Comparison of ENCODE assay signal across 8 cellular contexts in the genomic region with DNA sequence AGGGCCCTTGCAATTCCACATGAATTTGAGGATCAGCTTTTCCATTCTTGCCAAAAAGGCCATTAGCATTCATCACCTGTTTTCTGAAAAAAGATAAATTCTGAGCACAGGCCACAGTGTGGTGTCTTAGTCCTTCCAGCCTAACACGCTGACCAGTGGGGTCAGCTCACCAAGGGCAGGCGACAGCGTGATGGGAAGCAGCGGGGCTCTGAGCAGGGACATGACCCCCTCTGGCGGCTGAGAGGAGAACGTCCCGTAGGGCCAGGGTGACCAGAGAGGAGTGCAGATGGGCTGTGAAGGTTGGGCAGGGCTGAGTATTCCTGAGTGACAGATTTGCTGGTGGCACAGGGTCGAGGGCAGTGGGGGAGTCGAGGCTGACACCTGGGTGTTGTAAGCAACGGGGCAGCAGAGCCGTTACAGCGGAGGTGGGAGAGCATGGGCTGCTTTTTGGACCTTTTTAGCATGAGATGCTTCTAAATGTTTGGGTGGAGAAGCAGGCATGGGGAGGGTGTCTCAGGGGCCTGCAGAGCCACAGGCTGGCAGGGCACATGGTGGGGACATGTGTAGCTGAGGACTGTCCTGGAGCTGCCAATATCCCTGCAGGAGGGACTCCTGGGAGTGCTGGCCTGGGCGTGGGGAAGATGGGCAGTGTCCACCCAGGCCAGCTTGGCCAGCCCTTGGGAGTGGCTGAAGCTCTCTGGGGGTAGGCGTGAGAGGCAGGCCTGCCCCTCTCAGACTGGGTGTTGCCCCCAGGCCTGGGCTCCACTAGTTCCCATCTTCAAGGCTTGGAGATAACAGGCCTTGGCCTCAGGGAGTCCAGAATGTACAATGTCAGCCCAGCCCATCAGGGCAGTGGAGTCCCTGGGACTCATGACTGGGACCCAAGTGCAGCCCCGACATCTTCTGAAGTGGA. TPM values are rescaled to one million over a fixed set of nuclear protein-coding genes. Genes with fewer than 3 reads are reported as not detected.
DNase-seq lines count a peak whose midpoint lies in the region; ATAC-seq and TF ChIP-seq lines count a peak whose summit lies in the region.

No MANE protein-coding gene starts in this region.

- H3K9ac ChIP-seq in GM23248 = no peak overlapping the region; the same call in 1 of the 2 replicates

- H3K4me1 ChIP-seq in GM23248 (ENCODE audit: insufficient read depth) (peaks cover 5% of the 10 kb centered on the region; the same call in 1 of the 2 replicates), right lobe of liver (peaks cover 3 to 18% (median 4%) of the 10 kb centered on the region in 4 donors)

- H3K4me2 ChIP-seq in GM23248 (ENCODE audit: unreplicated experiment) = no peak overlapping the region

- H3K4me3 ChIP-seq in GM23248 = no peak overlapping the region
- no peak overlapping the region for H3K4me3 ChIP-seq in coronary artery
- no peak overlapping the region for H3K4me3 ChIP-seq in right lobe of liver

- peak overlapping the region; percentile 16; the same call in 1 of the 2 replicates for H3K27ac ChIP-seq in GM23248
- peak overlapping the region in 1 of 2 donors; percentile 0 for H3K27ac ChIP-seq in coronary artery
- H3K27ac ChIP-seq in right lobe of liver = no peak overlapping the region

- no peaks in the 10 kb centered on the region for H3K27me3 ChIP-seq in GM23248 (replicated peaks; ENCODE audit: insufficient read depth)
- no peaks in the 10 kb centered on the region for H3K27me3 ChIP-seq in right lobe of liver

- no peaks in the 10 kb centered on the region for H3K9me3 ChIP-seq in GM23248 (ENCODE audit: low read depth)
- no peaks in the 10 kb centered on the region for H3K9me3 ChIP-seq in right lobe of liver

- TF ChIP-seq CTCF in coronary artery (IDR thresholded peaks at IDR 0.05) (peak; percentile 79), right lobe of liver (IDR thresholded peaks at IDR 0.05) (peak; percentile 89 to 93 (median 93))

- in situ Hi-C loops in ACHN (cut with HindIII; ENCODE audit: low pct_ligation_motif_present, low pct_unique_long_range_greater_than_20kb, low sequenced_read_pairs) = no loop called here
- in situ Hi-C loops in GM23248 (cut with MboI) = loop anchor here (10.0 kb wide), 1 partner anchor 102 kb away; no protein-coding TSS in a partner anchor

- H3K4me1 Mint-ChIP-seq in activated CD4-positive, alpha-beta T cell treated with anti-CD3 and anti-CD28 coated beads, Interleukin-2, amount 10 ng/mL, durations not matched to agents 24 days and 14 days = peaks cover 12% of the 10 kb centered on the region

- H3K9me2 ChIP-seq in GM23248 (ENCODE audit: insufficient read depth) = no peaks in the 10 kb centered on the region

- peak; percentile 71 to 79 (median 72) for ATAC-seq in right lobe of liver
- ATAC-seq in GM19324 (IDR thresholded peaks at IDR 0.05; ENCODE audit: low FRiP score, unreplicated experiment) = no peak

- intact Hi-C loops in activated CD4-positive, alpha-beta T cell treated with anti-CD3 and anti-CD28 coated beads, Interleukin-2, amount 10 ng/mL, durations not matched to agents 24 days and 14 days (cut with micrococcal nuclease) = no loop called here
- intact Hi-C loops in right lobe of liver (cut with DNase I) = loop anchor here (5.0 to 10.0 kb wide), 3 partner anchors 112 to 152 kb away; no protein-coding TSS in a partner anchor

- no peaks in the 10 kb centered on the region for H3F3A ChIP-seq in GM23248 (ENCODE audit: insufficient read depth)

- peaks cover 9% of the 10 kb centered on the region for H3K79me2 ChIP-seq in GM23248 (ENCODE audit: insufficient read depth)

- no peaks in the 10 kb centered on the region for H3K36me3 Mint-ChIP-seq in activated CD4-positive, alpha-beta T cell treated with anti-CD3 and anti-CD28 coated beads, Interleukin-2, amount 10 ng/mL, durations not matched to agents 24 days and 14 days (ENCODE audit: low read depth)

- H3K27ac Mint-ChIP-seq in activated CD4-positive, alpha-beta T cell treated with anti-CD3 and anti-CD28 coated beads, Interleukin-2, amount 10 ng/mL, durations not matched to agents 24 days and 14 days = peak overlapping the region; percentile 15

- H3K36me3 ChIP-seq in GM23248 (ENCODE audit: low read depth) (no peaks in the 10 kb centered on the region), right lobe of liver (no peaks in the 10 kb centered on the region)

- 16 to 18% methylated on average over 15 of the region's 15 CpGs for WGBS in GM23248 (ENCODE audit: low coverage in 1 of 2, low lambda C conversion rate in 2 of 2, missing lambda C conversion rate in 2 of 2), 2 experiments
- WGBS in right lobe of liver (ENCODE audit: insufficient coverage, low coverage, low lambda C conversion rate, missing lambda C conversion rate) = 6% methylated on average over 12 of the region's 15 CpGs

- no peaks in the 10 kb centered on the region for H4K20me1 ChIP-seq in GM23248 (ENCODE audit: insufficient read depth)

- H3K9me3 Mint-ChIP-seq in activated CD4-positive, alpha-beta T cell treated with anti-CD3 and anti-CD28 coated beads, Interleukin-2, amount 10 ng/mL, durations not matched to agents 24 days and 14 days = no peaks in the 10 kb centered on the region

- DNase-seq in ACHN (peak; percentile 79), GM23248 (peak; percentile 89), NCI-H526 (lab: John Stamatoyannopoulos, UW) (peak; percentile 34 to 91), coronary artery (ENCODE audit: low spot score) (peak; percentile 86), right lobe of liver (peak; percentile 88 to 92 (median 91))
- peak; percentile 92 for DNase-seq in activated CD4-positive, alpha-beta T cell treated with anti-CD3 and anti-CD28 coated beads, Interleukin-2, amount 10 ng/mL, durations not matched to agents 24 days and 14 days
- DNase-seq in stimulated activated CD4-positive, alpha-beta T cell treated with anti-CD3 and anti-CD28 coated beads, Interleukin-4, amount 100 ng/mL, for 48 hours (ENCODE audit: low read depth in 2 of 2) = peak; percentile 58 to 62

- no peak overlapping the region for H2AFZ ChIP-seq in GM23248

- peak overlapping the region; percentile 32 for H3K4me3 Mint-ChIP-seq in activated CD4-positive, alpha-beta T cell treated with anti-CD3 and anti-CD28 coated beads, Interleukin-2, amount 10 ng/mL, durations not matched to agents 24 days and 14 days

- H3K27me3 Mint-ChIP-seq in activated CD4-positive, alpha-beta T cell treated with anti-CD3 and anti-CD28 coated beads, Interleukin-2, amount 10 ng/mL, durations not matched to agents 24 days and 14 days = peaks cover 1% of the 10 kb centered on the region

- no peak for TF ChIP-seq POLR2A in right lobe of liver (IDR thresholded peaks at IDR 0.05)

RNA-seq across cellular contexts. Expression of a gene that starts 8.6 kb away (rescaled TPM):
- total RNA-seq in GM23248 (2014; rRNA removed; shearing (Covaris generic)) = 0.11 and 0.51 TPM in 2 replicates
- polyA plus RNA-seq in GM23248 (2016; fragmentation: Nextera tagmentation; extraction: Ambion mirVana) = not detected in 2 replicates
- 0.59 TPM in 1 of 2 replicates, not detected in the other for total RNA-seq in activated CD4-positive, alpha-beta T cell treated with anti-CD3 and anti-CD28 coated beads, Interleukin-2, amount 10 ng/mL, durations not matched to agents 24 days and 14 days
- 1 to 10 TPM in 1 of 6 experiments, under 1 TPM in 3, not detected in 2; 0.44 to 1.4 (median 0.58) TPM for total RNA-seq in right lobe of liver

RNA-seq across cellular contexts. Expression of a gene that starts 12.6 kb away (rescaled TPM):
- not detected in 2 replicates for total RNA-seq in GM23248 (2014; rRNA removed; shearing (Covaris generic))
- 0.28 and 0.40 TPM in 2 replicates for polyA plus RNA-seq in GM23248 (2016; fragmentation: Nextera tagmentation; extraction: Ambion mirVana)
- 1.1 and 3.1 TPM in 2 replicates for total RNA-seq in activated CD4-positive, alpha-beta T cell treated with anti-CD3 and anti-CD28 coated beads, Interleukin-2, amount 10 ng/mL, durations not matched to agents 24 days and 14 days
- 10 to 100 TPM in 1 of 6 experiments, 1 to 10 TPM in 5; 2.3 to 13.2 (median 6.0) TPM for total RNA-seq in right lobe of liver

RNA-seq across cellular contexts. Expression of a gene that starts 15.6 kb away (rescaled TPM):
- total RNA-seq in GM23248 (2014; rRNA removed; shearing (Covaris generic)) = 87.6 and 97.7 TPM in 2 replicates
- 92.0 and 148 TPM in 2 replicates for polyA plus RNA-seq in GM23248 (2016; fragmentation: Nextera tagmentation; extraction: Ambion mirVana)
- total RNA-seq in activated CD4-positive, alpha-beta T cell treated with anti-CD3 and anti-CD28 coated beads, Interleukin-2, amount 10 ng/mL, durations not matched to agents 24 days and 14 days = 403 and 422 TPM in 2 replicates
- 100 to 1,000 TPM in 4 of 6 experiments, 10 to 100 TPM in 2; 85.9 to 147 (median 104) TPM for total RNA-seq in right lobe of liver
